In the genomic region with DNA sequence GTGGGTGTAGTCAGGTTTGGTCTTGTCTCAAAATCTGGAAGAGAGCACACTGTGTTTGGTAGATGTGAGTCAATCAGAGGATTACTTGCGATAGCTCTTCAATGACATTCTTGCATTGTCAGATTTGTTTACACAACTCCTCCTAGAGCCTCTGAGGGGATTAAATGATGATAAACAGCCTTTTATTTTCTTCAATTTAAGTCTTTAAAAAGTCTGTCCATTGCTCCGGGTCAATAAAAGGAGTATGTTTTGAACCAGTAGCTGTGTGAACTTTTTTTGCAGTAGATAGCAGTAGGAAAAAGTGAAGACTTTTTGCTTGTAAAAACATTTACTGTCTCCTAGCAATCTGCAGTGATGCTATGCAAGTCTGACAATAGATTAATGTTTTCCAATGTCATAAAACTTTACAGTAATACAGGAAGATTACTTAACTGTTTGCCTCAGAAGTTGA, we compare ENCODE assay signal across 19 cellular contexts. TPM values are rescaled to one million over a fixed set of nuclear protein-coding genes. Genes with fewer than 3 reads are reported as not detected.
A peak's percentile ranks its signal among the peaks of the same experiment; 100 is the strongest.
DNase-seq lines count a peak whose midpoint lies in the region; ATAC-seq, FAIRE-seq and TF ChIP-seq lines count a peak whose summit lies in the region.
"Had no signal": no experiment of that assay in that cellular context is flagged by ENCODE, and none has a peak within 500 bp of the region (broad histone marks: within the 10 kb centered on the region; RNA-seq: fewer than 3 reads in every experiment).

No MANE protein-coding gene starts in this region.

- H3K27ac ChIP-seq in ACC112 (ENCODE audit: low read depth, low read length) (no peak overlapping the region; the same call in 1 of the 2 replicates), mammary epithelial cell (ENCODE audit: insufficient read depth, low read depth, low read length) (peak overlapping the region; percentile 82), hepatocyte (no peak overlapping the region), left ventricle myocardium inferior (replicated peaks) (no peak overlapping the region)
- H3K27ac ChIP-seq: neutrophil, upper lobe of left lung, VCaP had no signal

- intact Hi-C loops in mammary epithelial cell (cut with micrococcal nuclease), result loop anchor here (1.0 kb wide), 1 partner anchor 47 kb away; no protein-coding TSS in a partner anchor
- intact Hi-C loops in left ventricle myocardium inferior (cut with micrococcal nuclease), result no loop called here

- H3K79me2 ChIP-seq in ACC112 (ENCODE audit: control insufficient read depth, insufficient read depth, low read length, unreplicated experiment), result no peaks in the 10 kb centered on the region
- H3K79me2 ChIP-seq in mammary epithelial cell (ENCODE audit: insufficient read depth, low read length), result no peaks in the 10 kb centered on the region
- H3K79me2 ChIP-seq in hepatocyte, result no peaks in the 10 kb centered on the region

- no peaks in the 10 kb centered on the region for H3K9me3 ChIP-seq in mammary epithelial cell (replicated peaks; ENCODE audit: insufficient read depth, low read length)
- H3K9me3 ChIP-seq in hepatocyte (ENCODE audit: low read depth), result no peaks in the 10 kb centered on the region
- no peaks in the 10 kb centered on the region for H3K9me3 ChIP-seq in left ventricle myocardium inferior (replicated peaks)
- H3K9me3 ChIP-seq: neutrophil, upper lobe of left lung had no signal

- CTCF ChIA-PET in mammary epithelial cell (lab: Charles Lee; ENCODE audit: low non-redundant PET), result no interaction called here

- no peak for ATAC-seq in GM19395 (IDR thresholded peaks at IDR 0.05; ENCODE audit: unreplicated experiment)
- ATAC-seq in GM18517 (IDR thresholded peaks at IDR 0.05; ENCODE audit: unreplicated experiment), result no peak
- ATAC-seq: stimulated activated effector memory CD8-positive, alpha-beta T cell treated with anti-CD3 and anti-CD28 coated beads, Interleukin-12 subunit alpha, Interleukin-12 subunit beta, amount 100 ng/mL, for 72 hours had no signal

- H3K4me1 ChIP-seq in ACC112 (ENCODE audit: control insufficient read depth, insufficient read depth, low read length, unreplicated experiment), result peaks cover 16% of the 10 kb centered on the region
- peaks cover 28% of the 10 kb centered on the region for H3K4me1 ChIP-seq in mammary epithelial cell (ENCODE audit: insufficient read depth, low read length)
- peaks cover 5% of the 10 kb centered on the region for H3K4me1 ChIP-seq in hepatocyte (ENCODE audit: insufficient read depth)
- peaks cover 5% of the 10 kb centered on the region for H3K4me1 ChIP-seq in left ventricle myocardium inferior
- H3K4me1 ChIP-seq: upper lobe of left lung had no signal

- no peak overlapping the region for H3K9ac ChIP-seq in mammary epithelial cell (ENCODE audit: insufficient read depth, low read length)

- H3K4me3 ChIP-seq in ACC112 (ENCODE audit: low read depth, low read length) (no peak overlapping the region), mammary epithelial cell (replicated peaks in 1 of 3; ENCODE audit: insufficient read depth in 1 of 3, low read depth in 2 of 3, low read length in 3 of 3) (no peak overlapping the region), hepatocyte (no peak overlapping the region), left ventricle myocardium inferior (no peak overlapping the region)
- H3K4me3 ChIP-seq: lung, upper lobe of left lung had no signal

- H3K27me3 ChIP-seq in ACC112 (ENCODE audit: insufficient read depth, low read length), result no peaks in the 10 kb centered on the region
- no peaks in the 10 kb centered on the region for H3K27me3 ChIP-seq in mammary epithelial cell (ENCODE audit: insufficient read depth, low read length)
- H3K27me3 ChIP-seq in hepatocyte, result no peaks in the 10 kb centered on the region
- no peaks in the 10 kb centered on the region for H3K27me3 ChIP-seq in left ventricle myocardium inferior (ENCODE audit: low read depth)
- H3K27me3 ChIP-seq: neutrophil, upper lobe of left lung had no signal

- H3K4me2 ChIP-seq in mammary epithelial cell (ENCODE audit: insufficient read depth, low read depth, low read length) (peak overlapping the region; percentile 63), hepatocyte (no peak overlapping the region)

- in situ Hi-C loops in mammary epithelial cell (cut with MboI; ENCODE audit: low sequenced_read_pairs in 2 of 2), result no loop called here

- no TSS peak for BruUV-seq in mammary epithelial cell (replicated peaks; lab: Mats Ljungman, UMichigan)

- H4K20me1 ChIP-seq in mammary epithelial cell (ENCODE audit: insufficient read depth, low read length) (no peaks in the 10 kb centered on the region), hepatocyte (ENCODE audit: insufficient read depth, poor library complexity, severe bottlenecking) (no peaks in the 10 kb centered on the region)

- H2AFZ ChIP-seq in ACC112 (ENCODE audit: low read length, unreplicated experiment), result peak overlapping the region; percentile 73
- peak overlapping the region; percentile 32 for H2AFZ ChIP-seq in mammary epithelial cell (ENCODE audit: low read depth, low read length)
- no peak overlapping the region for H2AFZ ChIP-seq in hepatocyte

- TF ChIP-seq CTCF in HFFc6 (IDR thresholded peaks at IDR 0.05), result no peak
- no peak for TF ChIP-seq CTCF in mammary epithelial cell (conservative IDR thresholded peaks at IDR 0.05 in 1 of 2, IDR thresholded peaks at IDR 0.05 in 1 of 2; ENCODE audit: extremely low read depth in 1 of 2, insufficient read depth in 1 of 2, low read depth in 1 of 2, low read length in 2 of 2)
- no peak for TF ChIP-seq CTCF in hepatocyte (IDR thresholded peaks at IDR 0.05; ENCODE audit: poor library complexity)
- no peak for TF ChIP-seq CTCF in left ventricle myocardium inferior (IDR thresholded peaks at IDR 0.05; ENCODE audit: borderline replicate concordance)
- no peak for TF ChIP-seq CTCF in D721Med (IDR thresholded peaks at IDR 0.05; ENCODE audit: insufficient read depth, missing control alignments)

- dilution Hi-C loops in mammary epithelial cell (cut with HindIII; ENCODE audit: low sequenced_read_pairs), result no loop called here

- H3K36me3 ChIP-seq in ACC112 (ENCODE audit: insufficient read depth, low read length), result no peaks in the 10 kb centered on the region
- no peaks in the 10 kb centered on the region for H3K36me3 ChIP-seq in mammary epithelial cell (ENCODE audit: insufficient read depth, low read length)
- no peaks in the 10 kb centered on the region for H3K36me3 ChIP-seq in hepatocyte (replicated peaks; ENCODE audit: insufficient read depth, low read depth)
- H3K36me3 ChIP-seq in left ventricle myocardium inferior, result no peaks in the 10 kb centered on the region
- H3K36me3 ChIP-seq: neutrophil, upper lobe of left lung had no signal

- no peaks in the 10 kb centered on the region for H3K9me3 Mint-ChIP-seq in HFFc6
- H3K9me3 Mint-ChIP-seq: activated T-helper 2 cell treated with anti-CD3 and anti-CD28 coated beads, Interferon-gamma antibody, Interleukin-2, Interleukin-4, amounts not matched to agents 10 μg/mL and 5 μg/mL and 100 μg/mL, durations not matched to agents 14 hours and 24 hours and 36 hours; stimulated activated effector memory CD8-positive, alpha-beta T cell treated with anti-CD3 and anti-CD28 coated beads, Interleukin-12 subunit alpha, Interleukin-12 subunit beta, amount 100 ng/mL, for 72 hours had no signal

- no peaks in the 10 kb centered on the region for H3K9me2 ChIP-seq in hepatocyte (replicated peaks; ENCODE audit: insufficient read depth)

- no peak overlapping the region for H3K4me3 Mint-ChIP-seq in HFFc6
- H3K4me3 Mint-ChIP-seq: stimulated activated effector memory CD8-positive, alpha-beta T cell treated with anti-CD3 and anti-CD28 coated beads, Interleukin-12 subunit alpha, Interleukin-12 subunit beta, amount 100 ng/mL, for 72 hours had no signal

- DNase-seq in HFFc6 (peak; percentile 12), mammary epithelial cell (peak; percentile 73), hepatocyte (ENCODE audit: low spot score) (peak; percentile 5), left ventricle myocardium inferior (no peak), D721Med (ENCODE audit: insufficient read length, low spot score) (no peak)
- DNase-seq: H7, KBM-7, NCI-H1417 treated with DMSO at 0.1 percent for 48 hours, NCI-H510A, OCI-M1, upper lobe of left lung had no signal

- 0% methylated on average over 2 of the region's 2 CpGs for WGBS in mammary epithelial cell (ENCODE audit: low coverage, missing lambda C conversion rate)
- 6% methylated on average over 2 of the region's 2 CpGs for WGBS in hepatocyte (ENCODE audit: low lambda C conversion rate, missing lambda C conversion rate)

- H3K27me3 Mint-ChIP-seq in HFFc6 (ENCODE audit: insufficient read depth), result no peaks in the 10 kb centered on the region; the same call in 1 of the 2 replicates

- FAIRE-seq in D721Med (lab: Jason Lieb, UNC), result no peak

- H3K4me1 Mint-ChIP-seq in HFFc6 (ENCODE audit: low read depth), result peaks cover 22% of the 10 kb centered on the region
- H3K4me1 Mint-ChIP-seq: stimulated activated effector memory CD8-positive, alpha-beta T cell treated with anti-CD3 and anti-CD28 coated beads, Interleukin-12 subunit alpha, Interleukin-12 subunit beta, amount 100 ng/mL, for 72 hours had no signal

- peak overlapping the region; percentile 18; the same call in 1 of the 2 replicates for H3K27ac Mint-ChIP-seq in HFFc6
- H3K27ac Mint-ChIP-seq: activated T-helper 2 cell treated with anti-CD3 and anti-CD28 coated beads, Interferon-gamma antibody, Interleukin-2, Interleukin-4, amounts not matched to agents 10 μg/mL and 5 μg/mL and 100 μg/mL, durations not matched to agents 14 hours and 24 hours and 36 hours; stimulated activated effector memory CD8-positive, alpha-beta T cell treated with anti-CD3 and anti-CD28 coated beads, Interleukin-12 subunit alpha, Interleukin-12 subunit beta, amount 100 ng/mL, for 72 hours had no signal

- H3K36me3 Mint-ChIP-seq in HFFc6 (ENCODE audit: low read depth), result no peaks in the 10 kb centered on the region
- H3K36me3 Mint-ChIP-seq: stimulated activated effector memory CD8-positive, alpha-beta T cell treated with anti-CD3 and anti-CD28 coated beads, Interleukin-12 subunit alpha, Interleukin-12 subunit beta, amount 100 ng/mL, for 72 hours had no signal

RNA-seq across cellular contexts. Expression of a gene that starts 49.9 kb away (rescaled TPM):
- 10 to 100 TPM; 80.6 to 96.4 (median 87.7) TPM for total RNA-seq in HFFc6 (2021; fragmentation: NEBNext Ultra II Directional; extraction: Animal tissue kit (Norgen Biotek cat#: 25700))
- 100 to 1,000 TPM; 114 to 269 TPM for total RNA-seq in mammary epithelial cell
- polyA plus RNA-seq in mammary epithelial cell, result 101 TPM
- 146 TPM for polyA minus RNA-seq in mammary epithelial cell
- 248 and 266 TPM in 2 replicates for total RNA-seq in hepatocyte
- polyA plus RNA-seq in hepatocyte, result 86.0 and 91.5 TPM in 2 replicates
- total RNA-seq in left ventricle myocardium inferior, result 248 TPM
- total RNA-seq: activated T-helper 2 cell treated with anti-CD3 and anti-CD28 coated beads, Interferon-gamma antibody, Interleukin-2, Interleukin-4, amounts not matched to agents 10 μg/mL and 5 μg/mL and 100 μg/mL, durations not matched to agents 14 hours and 24 hours and 36 hours had no signal

Comparison
In these comparisons a context has a peak if more than half of its experiments do, and no peak if none do; other contexts are left out.
1. DNase-seq: peak in HFFc6 (single experiment), mammary epithelial cell (single experiment) and hepatocyte (single experiment); none in left ventricle myocardium inferior (single experiment) and D721Med (single experiment).